Comparison of ENCODE assay signal across 27 cellular contexts in genomic region chr20:14491436-14491835, GRCh38.
"Had no signal": no experiment of that assay in that cellular context is flagged by ENCODE, and none has a peak within 500 bp of the region (broad histone marks: within the 10 kb centered on the region; RNA-seq: fewer than 3 reads in every experiment).

No MANE protein-coding gene starts in this region.

- ATAC-seq: activated CD8-positive, alpha-beta T cell treated with anti-CD3 and anti-CD28 coated beads, Interleukin-2, amount 10 ng/mL, durations not matched to agents 7 days and 5 days had no signal

- H3K4me3 Mint-ChIP-seq: activated CD4-positive, alpha-beta T cell treated with anti-CD3 and anti-CD28 coated beads, Interleukin-2, amount 10 ng/mL, durations not matched to agents 7 days and 5 days; activated CD8-positive, alpha-beta T cell treated with anti-CD3 and anti-CD28 coated beads, Interleukin-2, amount 10 ng/mL, durations not matched to agents 7 days and 5 days; activated naive CD4-positive, alpha-beta T cell treated with anti-CD3 and anti-CD28 coated beads, Interleukin-2, amount 50 U/mL, for 24 hours; activated naive CD8-positive, alpha-beta T cell treated with anti-CD3 and anti-CD28 coated beads, Interleukin-2, amount 10 ng/mL, durations not matched to agents 7 days and 5 days; activated T-cell treated with anti-CD3 and anti-CD28 coated beads, Interleukin-2, amount 50 U/mL, for 24 hours; central memory CD8-positive, alpha-beta T cell had no signal

- DNase-seq: activated CD4-positive, alpha-beta T cell treated with anti-CD3 and anti-CD28 coated beads, Interleukin-2, amount 10 ng/mL, durations not matched to agents 7 days and 5 days; activated CD4-positive, alpha-beta T cell treated with anti-CD3 and anti-CD28 coated beads, Interleukin-2, amount 50 U/mL, for 48 hours; activated CD8-positive, alpha-beta T cell treated with anti-CD3 and anti-CD28 coated beads, Interleukin-2, amount 10 ng/mL, durations not matched to agents 7 days and 5 days; activated gamma-delta T cell; activated naive CD4-positive, alpha-beta T cell treated with Interleukin-2 at 50 U/mL for 16 hours; activated naive CD8-positive, alpha-beta T cell treated with anti-CD3 and anti-CD28 coated beads, Interleukin-2, amount 10 ng/mL, durations not matched to agents 7 days and 5 days; activated T-cell treated with anti-CD3 and anti-CD28 coated beads, Interleukin-2, amount 50 U/mL, for 24 hours; Kasumi-1; KG1; MG63; NCI-H1048; NCI-H1105 treated with DMSO at 0.1 percent for 48 hours; NCI-H1436; NCI-H187; NCI-H2029 treated with DMSO at 0.1 percent for 48 hours; NCI-H2107; NCI-H226; NCI-H524 treated with DMSO at 0.1 percent for 48 hours; NCI-H748 treated with DMSO at 0.1 percent for 48 hours; NK-92 treated with Interleukin-12 subunit alpha and Interleukin-12 subunit beta, amount 100 ng/mL, for 24 hours; Right ventricle myocardium superior; SJCRH30; T1000; WERI-Rb-1 had no signal

- H3K27me3 Mint-ChIP-seq: activated CD4-positive, alpha-beta T cell treated with anti-CD3 and anti-CD28 coated beads, Interleukin-2, amount 10 ng/mL, durations not matched to agents 7 days and 5 days; activated naive CD4-positive, alpha-beta T cell treated with anti-CD3 and anti-CD28 coated beads, Interleukin-2, amount 50 U/mL, for 24 hours; activated naive CD8-positive, alpha-beta T cell treated with anti-CD3 and anti-CD28 coated beads, Interleukin-2, amount 10 ng/mL, durations not matched to agents 7 days and 5 days; activated T-cell treated with anti-CD3 and anti-CD28 coated beads, Interleukin-2, amount 50 U/mL, for 24 hours; central memory CD8-positive, alpha-beta T cell had no signal

- H3K9me3 Mint-ChIP-seq: activated CD4-positive, alpha-beta T cell treated with anti-CD3 and anti-CD28 coated beads, Interleukin-2, amount 10 ng/mL, durations not matched to agents 7 days and 5 days; activated naive CD4-positive, alpha-beta T cell treated with anti-CD3 and anti-CD28 coated beads, Interleukin-2, amount 50 U/mL, for 24 hours; activated naive CD8-positive, alpha-beta T cell treated with anti-CD3 and anti-CD28 coated beads, Interleukin-2, amount 10 ng/mL, durations not matched to agents 7 days and 5 days; central memory CD8-positive, alpha-beta T cell had no signal

- H3K27ac Mint-ChIP-seq: activated CD4-positive, alpha-beta T cell treated with anti-CD3 and anti-CD28 coated beads, Interleukin-2, amount 10 ng/mL, durations not matched to agents 7 days and 5 days; activated CD8-positive, alpha-beta T cell treated with anti-CD3 and anti-CD28 coated beads, Interleukin-2, amount 10 ng/mL, durations not matched to agents 7 days and 5 days; activated naive CD4-positive, alpha-beta T cell treated with anti-CD3 and anti-CD28 coated beads, Interleukin-2, amount 50 U/mL, for 24 hours; activated naive CD8-positive, alpha-beta T cell treated with anti-CD3 and anti-CD28 coated beads, Interleukin-2, amount 10 ng/mL, durations not matched to agents 7 days and 5 days; activated T-cell treated with anti-CD3 and anti-CD28 coated beads, Interleukin-2, amount 50 U/mL, for 24 hours; activated T-helper 2 cell treated with anti-CD3 and anti-CD28 coated beads, Interferon-gamma antibody, Interleukin-2, Interleukin-4, amounts not matched to agents 10 μg/mL and 5 μg/mL and 100 μg/mL, durations not matched to agents 14 hours and 24 hours and 36 hours had no signal

- H3K36me3 Mint-ChIP-seq: activated naive CD4-positive, alpha-beta T cell treated with anti-CD3 and anti-CD28 coated beads, Interleukin-2, amount 50 U/mL, for 24 hours; activated naive CD8-positive, alpha-beta T cell treated with anti-CD3 and anti-CD28 coated beads, Interleukin-2, amount 10 ng/mL, durations not matched to agents 7 days and 5 days had no signal

- H3K4me1 Mint-ChIP-seq: activated CD4-positive, alpha-beta T cell treated with anti-CD3 and anti-CD28 coated beads, Interleukin-2, amount 10 ng/mL, durations not matched to agents 7 days and 5 days; activated naive CD4-positive, alpha-beta T cell treated with anti-CD3 and anti-CD28 coated beads, Interleukin-2, amount 50 U/mL, for 24 hours; activated naive CD8-positive, alpha-beta T cell treated with anti-CD3 and anti-CD28 coated beads, Interleukin-2, amount 10 ng/mL, durations not matched to agents 7 days and 5 days; central memory CD8-positive, alpha-beta T cell had no signal
